In genomic region chr15:32483377-32483776, GRCh38 we compare ENCODE assay signal across 13 cellular contexts. TPM values are rescaled to one million over a fixed set of nuclear protein-coding genes. Genes with fewer than 3 reads are reported as not detected.
DNase-seq lines count a peak whose midpoint lies in the region; ATAC-seq and TF ChIP-seq lines count a peak whose summit lies in the region.
"Not testable (repeated sequence)": the region's sequence is repeated elsewhere in the genome, so short reads cannot be mapped to it uniquely, and the experiment has no call there.
"Had no signal": no experiment of that assay in that cellular context is flagged by ENCODE, and none has a peak within 500 bp of the region (broad histone marks: within the 10 kb centered on the region; RNA-seq: fewer than 3 reads in every experiment).

No MANE protein-coding gene starts in this region.

- not testable (repeated sequence) for ATAC-seq in right cardiac atrium; natural killer cell treated with Interleukin-12 subunit alpha and Interleukin-12 subunit beta and Interleukin-15 and Interleukin-18, amount 100 ng/mL, for 72 hours; sciatic nerve

- not testable (repeated sequence) for H3K4me1 ChIP-seq in H9 (ENCODE audit: insufficient read depth, low read length); SJCRH30; endodermal cell (ENCODE audit: control insufficient read depth, insufficient read depth, low read length); right cardiac atrium (ENCODE audit: control insufficient read depth, insufficient read depth, low read length)

- not testable (repeated sequence) for H3K23me2 ChIP-seq in H9 (ENCODE audit: insufficient read length, low read depth, low read length, poor library complexity, severe bottlenecking)

- not testable (repeated sequence) for H4K20me1 ChIP-seq in H9 (ENCODE audit: control insufficient read depth, insufficient read depth, insufficient read length)

- H2BK15ac ChIP-seq in H9 (ENCODE audit: low read depth, low read length) = not testable (repeated sequence)

- not testable (repeated sequence) for H3K27ac Mint-ChIP-seq in H9; activated CD4-positive, alpha-beta T cell treated with anti-CD3 and anti-CD28 coated beads, Interleukin-2, amount 10 ng/mL, durations not matched to agents 24 days and 14 days; endodermal cell; natural killer cell treated with Interleukin-12 subunit alpha and Interleukin-12 subunit beta and Interleukin-15 and Interleukin-18, amount 100 ng/mL, for 72 hours

- DNase-seq in H9 (peak; percentile 20), SJCRH30 (peak; percentile 4 to 14), endodermal cell (peak; percentile 43), right cardiac atrium (peak in 2 of 3 donors; percentile 9 to 31), sciatic nerve (ENCODE audit: low spot score) (peak; percentile 38)
- DNase-seq in activated CD4-positive, alpha-beta T cell treated with anti-CD3 and anti-CD28 coated beads, Interleukin-2, amount 10 ng/mL, durations not matched to agents 24 days and 14 days = peak; percentile 48
- DNase-seq in natural killer cell treated with Interleukin-12 subunit alpha and Interleukin-12 subunit beta and Interleukin-15 and Interleukin-18, amount 100 ng/mL, for 72 hours (ENCODE audit: low spot score) = peak; percentile 23

- not testable (repeated sequence) for H3K4me2 ChIP-seq in H9 (ENCODE audit: insufficient read depth, insufficient read length, low read length)

- H4K8ac ChIP-seq in H9 (replicated peaks; ENCODE audit: insufficient read length, low read depth, low read length) = not testable (repeated sequence)

- not testable (repeated sequence) for TF ChIP-seq CTCF in H9 (conservative IDR thresholded peaks at IDR 0.05); endodermal cell (conservative IDR thresholded peaks at IDR 0.05)

- not testable (repeated sequence) for H2BK12ac ChIP-seq in H9 (ENCODE audit: insufficient read length, low read depth, low read length)

- not testable (repeated sequence) for H2BK5ac ChIP-seq in H9 (ENCODE audit: insufficient read length, low read length)

- H3K79me2 ChIP-seq in H9 (ENCODE audit: insufficient read depth, low read length) = not testable (repeated sequence)

- H3K9ac ChIP-seq in H9 (ENCODE audit: extremely low read depth, insufficient read length, low read length); endodermal cell (ENCODE audit: extremely low read depth, low read length, poor library complexity, severe bottlenecking): not testable (repeated sequence)

- not testable (repeated sequence) for H3K4me3 ChIP-seq in SJCRH30; endodermal cell (ENCODE audit: low read length); right cardiac atrium (ENCODE audit: low read length)

- intact Hi-C loops in activated CD4-positive, alpha-beta T cell treated with anti-CD3 and anti-CD28 coated beads, Interleukin-2, amount 10 ng/mL, durations not matched to agents 24 days and 14 days (cut with micrococcal nuclease); right cardiac atrium (cut with DNase I); sciatic nerve (cut with DNase I): not testable (repeated sequence)

- not testable (repeated sequence) for H2BK120ac ChIP-seq in H9 (ENCODE audit: low read depth, low read length, poor library complexity, severe bottlenecking)

- not testable (repeated sequence) for H3K36me3 ChIP-seq in SJCRH30; endodermal cell (ENCODE audit: control insufficient read depth, insufficient read depth, low read length)

- not testable (repeated sequence) for H3K27me3 ChIP-seq in H9 (ENCODE audit: insufficient read depth, low read length); SJCRH30; endodermal cell (ENCODE audit: control insufficient read depth, insufficient read depth, low read length, poor library complexity, severe bottlenecking); right cardiac atrium (ENCODE audit: control insufficient read depth, insufficient read depth)

- H2BK20ac ChIP-seq in H9 (ENCODE audit: low read depth, low read length, poor library complexity, severe bottlenecking) = not testable (repeated sequence)

- H4K91ac ChIP-seq in H9 (ENCODE audit: insufficient read length, low read depth, low read length) = not testable (repeated sequence)

- H3K4me1 Mint-ChIP-seq in H9; activated CD4-positive, alpha-beta T cell treated with anti-CD3 and anti-CD28 coated beads, Interleukin-2, amount 10 ng/mL, durations not matched to agents 24 days and 14 days; endodermal cell; natural killer cell treated with Interleukin-12 subunit alpha and Interleukin-12 subunit beta and Interleukin-15 and Interleukin-18, amount 100 ng/mL, for 72 hours (ENCODE audit: low read depth in 2 of 2): not testable (repeated sequence)

- not testable (repeated sequence) for H3K4ac ChIP-seq in H9 (ENCODE audit: low read depth, low read length)

- not testable (repeated sequence) for H3K27ac ChIP-seq in H9 (ENCODE audit: insufficient read length, low read depth, low read length); SJCRH30; endodermal cell (ENCODE audit: low read depth, low read length); right cardiac atrium (ENCODE audit: low read length)

- not testable (repeated sequence) for H3K4me3 Mint-ChIP-seq in H9; activated CD4-positive, alpha-beta T cell treated with anti-CD3 and anti-CD28 coated beads, Interleukin-2, amount 10 ng/mL, durations not matched to agents 24 days and 14 days; endodermal cell; natural killer cell treated with Interleukin-12 subunit alpha and Interleukin-12 subunit beta and Interleukin-15 and Interleukin-18, amount 100 ng/mL, for 72 hours

- H3K27me3 Mint-ChIP-seq in H9 (ENCODE audit: low read depth); activated CD4-positive, alpha-beta T cell treated with anti-CD3 and anti-CD28 coated beads, Interleukin-2, amount 10 ng/mL, durations not matched to agents 24 days and 14 days; endodermal cell (ENCODE audit: insufficient read depth); natural killer cell treated with Interleukin-12 subunit alpha and Interleukin-12 subunit beta and Interleukin-15 and Interleukin-18, amount 100 ng/mL, for 72 hours: not testable (repeated sequence)

- WGBS in H9 (ENCODE audit: extremely low coverage, insufficient read length, low lambda C conversion rate) = no CpG with 5 or more reads among the region's 6 CpGs
- WGBS in endodermal cell (ENCODE audit: insufficient coverage in 1 of 2, insufficient read length in 1 of 2), 2 experiments = no CpG with 5 or more reads among the region's 6 CpGs
- WGBS in right cardiac atrium = 29% methylated on average over 3 of the region's 6 CpGs

- H3K18ac ChIP-seq in H9 (ENCODE audit: insufficient read length, low read depth, low read length) = not testable (repeated sequence)

- H3K9me3 ChIP-seq in H9 (ENCODE audit: control insufficient read depth, low read depth, low read length); SJCRH30 (replicated peaks); endodermal cell (ENCODE audit: control insufficient read depth, low read length); right cardiac atrium (ENCODE audit: control insufficient read depth, low read length): not testable (repeated sequence)

- H3T11ph ChIP-seq in H9 (ENCODE audit: low read length) = not testable (repeated sequence)

- not testable (repeated sequence) for H3K79me1 ChIP-seq in H9 (ENCODE audit: insufficient read depth, low read depth, low read length, poor library complexity, severe bottlenecking)

- H2AFZ ChIP-seq in H9 (ENCODE audit: low read length) = not testable (repeated sequence)

- H3K56ac ChIP-seq in H9 (ENCODE audit: insufficient read length, low read depth, low read length) = not testable (repeated sequence)

- H2AK5ac ChIP-seq in H9 (ENCODE audit: insufficient read length, low read length) = not testable (repeated sequence)

- not testable (repeated sequence) for H3K14ac ChIP-seq in H9 (ENCODE audit: insufficient read depth, low read length)

- H3K36me3 Mint-ChIP-seq in H9 (ENCODE audit: insufficient read depth in 1 of 3, low read depth in 3 of 3); activated CD4-positive, alpha-beta T cell treated with anti-CD3 and anti-CD28 coated beads, Interleukin-2, amount 10 ng/mL, durations not matched to agents 24 days and 14 days (ENCODE audit: low read depth); endodermal cell (ENCODE audit: low read depth); natural killer cell treated with Interleukin-12 subunit alpha and Interleukin-12 subunit beta and Interleukin-15 and Interleukin-18, amount 100 ng/mL, for 72 hours: not testable (repeated sequence)

- H3K9me3 Mint-ChIP-seq in H9; activated CD4-positive, alpha-beta T cell treated with anti-CD3 and anti-CD28 coated beads, Interleukin-2, amount 10 ng/mL, durations not matched to agents 24 days and 14 days; endodermal cell; natural killer cell treated with Interleukin-12 subunit alpha and Interleukin-12 subunit beta and Interleukin-15 and Interleukin-18, amount 100 ng/mL, for 72 hours: not testable (repeated sequence)

- H4K5ac ChIP-seq in H9 (ENCODE audit: insufficient read length, low read depth, low read length) = not testable (repeated sequence)

- not testable (repeated sequence) for H3K23ac ChIP-seq in H9 (ENCODE audit: insufficient read length, low read depth, low read length)

RNA-seq across cellular contexts. Expression of gene GOLGA8O, which starts 27.9 kb away (rescaled TPM):
- not detected in 2 replicates for total RNA-seq in H9 (2021)
- total RNA-seq in SJCRH30 (2014; rRNA removed; shearing (Covaris generic)) = not detected in 2 replicates
- 1.5 and 2.2 TPM in 2 replicates for total RNA-seq in activated CD4-positive, alpha-beta T cell treated with anti-CD3 and anti-CD28 coated beads, Interleukin-2, amount 10 ng/mL, durations not matched to agents 24 days and 14 days
- total RNA-seq in endodermal cell = 1 to 10 TPM in 1 of 2 donors, not detected in 1; 1.0 TPM
- 0.14 TPM for polyA plus RNA-seq in endodermal cell (2013, experiment 1 of 2)
- not detected for polyA plus RNA-seq in endodermal cell (2013, experiment 2 of 2)
- total RNA-seq in right cardiac atrium = 1 to 10 TPM in 2 of 4 donors, under 1 TPM in 2; 0.47 to 2.4 (median 1.2) TPM
- polyA plus RNA-seq in right cardiac atrium = 1.00 TPM
- total RNA-seq in natural killer cell treated with Interleukin-12 subunit alpha and Interleukin-12 subunit beta and Interleukin-15 and Interleukin-18, amount 100 ng/mL, for 72 hours = 10 to 100 TPM; 29.3 to 75.2 TPM
- total RNA-seq in sciatic nerve = 9.9 TPM
- total RNA-seq: A172; CD4-positive, CD25-positive, alpha-beta regulatory T cell; CD8-positive, alpha-beta memory T cell; G401; H1; HepG2 had no signal
- polyA plus RNA-seq: CD4-positive, CD25-positive, alpha-beta regulatory T cell; H1 had no signal
